ENCODE assay signal across 7 cellular contexts in the genomic region with DNA sequence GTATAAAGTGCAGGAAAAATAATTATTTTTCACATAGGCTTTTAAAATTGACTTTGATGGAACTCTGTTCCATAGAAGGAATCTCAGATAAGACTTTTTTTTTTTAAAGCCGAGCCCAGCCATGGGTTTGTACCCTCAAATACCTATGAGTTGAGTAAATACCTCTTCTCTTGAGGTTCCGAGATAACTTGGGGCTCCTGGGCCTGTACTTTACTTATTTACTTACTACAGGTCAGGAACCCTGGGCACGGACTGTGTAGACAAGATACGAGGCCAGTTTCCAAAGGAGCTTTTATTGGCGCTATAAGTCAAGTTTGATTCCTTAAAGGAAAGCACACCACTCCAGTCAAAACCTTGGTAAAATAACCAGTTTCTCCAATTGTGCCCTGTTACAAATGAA.
"Had no signal": no experiment of that assay in that cellular context is flagged by ENCODE, and none has a peak within 500 bp of the region (broad histone marks: within the 10 kb centered on the region; RNA-seq: fewer than 3 reads in every experiment).

No MANE protein-coding gene starts in this region.

- H3K9me3 ChIP-seq: HAP-1 had no signal

- H3K4me3 Mint-ChIP-seq: HFFc6, IgD-negative memory B cell had no signal

- H3K9me3 Mint-ChIP-seq: HFFc6 had no signal

- H3K36me3 ChIP-seq: HAP-1 had no signal

- H3K4me3 ChIP-seq: GM23248, HAP-1 had no signal

- H3K27ac ChIP-seq: GM23248, HL-60 had no signal

- H3K27ac Mint-ChIP-seq: HFFc6, IgD-negative memory B cell had no signal

- DNase-seq: GM23248, GOT3, H7, HFFc6 had no signal

- H3K27me3 Mint-ChIP-seq: IgD-negative memory B cell had no signal
